15 cellular contexts compared by ENCODE assay signal in genomic region chr13:104980571-104980970, GRCh38.
DNase-seq lines count a peak whose midpoint lies in the region; ATAC-seq and TF ChIP-seq lines count a peak whose summit lies in the region.
"Had no signal": no experiment of that assay in that cellular context is flagged by ENCODE, and none has a peak within 500 bp of the region (broad histone marks: within the 10 kb centered on the region; RNA-seq: fewer than 3 reads in every experiment).

No MANE protein-coding gene starts in this region.

- peak; percentile 55 for DNase-seq in LHCN-M2 (ENCODE audit: low read depth)
- no peak for DNase-seq in PC-3
- no peak for DNase-seq in DMS79 (lab: John Stamatoyannopoulos, UW)
- DNase-seq in dedifferentiated amniotic fluid mesenchymal stem cell (ENCODE audit: extremely low spot score) = no peak
- no peak for DNase-seq in activated CD4-positive, CD25-positive, alpha-beta regulatory T cell treated with anti-CD3 and anti-CD28 coated beads, Interleukin-2, amount 50 U/mL, for 72 hours
- DNase-seq: BE2C; CD4-positive, alpha-beta memory T cell; DMS79 treated with DMSO at 0.1 percent for 48 hours; GDM1; H9 had no signal

- ATAC-seq in GM18868 (IDR thresholded peaks at IDR 0.05; ENCODE audit: unreplicated experiment) (peak; percentile 13), PC-3 (peak; percentile 18; the same call in 1 of the 2 replicates), HG03442 (IDR thresholded peaks at IDR 0.05; ENCODE audit: unreplicated experiment) (no peak)
- ATAC-seq: A549, GM23338 had no signal

- H3K9ac ChIP-seq in PC-3 (ENCODE audit: low read length) = no peak overlapping the region

- H3K4me2 ChIP-seq in PC-3 (ENCODE audit: low read length) = no peak overlapping the region
- H3K4me2 ChIP-seq: A549, GM23338 had no signal

- H3K9me2 ChIP-seq in PC-3 (replicated peaks; ENCODE audit: low read length) = no peaks in the 10 kb centered on the region

- H3K27ac ChIP-seq in PC-3 (ENCODE audit: low read length) = no peak overlapping the region
- H3K27ac ChIP-seq: A549, C4-2B had no signal

- no peak for TF ChIP-seq CTCF in PC-3 (conservative IDR thresholded peaks at IDR 0.05; ENCODE audit: low read depth, low read length)

- H3K4me1 ChIP-seq in PC-3 (ENCODE audit: insufficient read depth, low read length) = no peaks in the 10 kb centered on the region
- H3K4me1 ChIP-seq: A549, BE2C had no signal

- H4K20me1 ChIP-seq in PC-3 (ENCODE audit: low read length) = no peaks in the 10 kb centered on the region

- H3K79me2 ChIP-seq in PC-3 (ENCODE audit: low read length) = no peaks in the 10 kb centered on the region

- H2AFZ ChIP-seq in PC-3 (ENCODE audit: low read length) = no peak overlapping the region
- H2AFZ ChIP-seq: GM23338 had no signal

- no peak overlapping the region for H3K4me3 ChIP-seq in PC-3 (ENCODE audit: low read length)
- H3K4me3 ChIP-seq: A549, GM23338 had no signal

- H3K36me3 ChIP-seq in PC-3 (ENCODE audit: low read depth, low read length) = no peaks in the 10 kb centered on the region
- H3K36me3 ChIP-seq: BE2C had no signal

- POLR2A ChIA-PET in PC-3 (lab: Charles Lee; ENCODE audit: unreplicated experiment) = no interaction called here

- H3K9me3 ChIP-seq in PC-3 (ENCODE audit: low read length) = no peaks in the 10 kb centered on the region
- H3K9me3 ChIP-seq: A549, BE2C had no signal

- no TSS peak for BruUV-seq in PC-3 (replicated peaks; lab: Mats Ljungman, UMichigan)

- no peaks in the 10 kb centered on the region for H3K27me3 ChIP-seq in PC-3 (ENCODE audit: low read length)
- H3K27me3 ChIP-seq: BE2C had no signal

- CTCF ChIA-PET in PC-3 (lab: Charles Lee) = no interaction called here

- intact Hi-C loops in PC-3 (cut with micrococcal nuclease) = no loop called here

- no peaks in the 10 kb centered on the region for H3F3A ChIP-seq in PC-3 (ENCODE audit: low read length, unreplicated experiment)
